In the genomic region with DNA sequence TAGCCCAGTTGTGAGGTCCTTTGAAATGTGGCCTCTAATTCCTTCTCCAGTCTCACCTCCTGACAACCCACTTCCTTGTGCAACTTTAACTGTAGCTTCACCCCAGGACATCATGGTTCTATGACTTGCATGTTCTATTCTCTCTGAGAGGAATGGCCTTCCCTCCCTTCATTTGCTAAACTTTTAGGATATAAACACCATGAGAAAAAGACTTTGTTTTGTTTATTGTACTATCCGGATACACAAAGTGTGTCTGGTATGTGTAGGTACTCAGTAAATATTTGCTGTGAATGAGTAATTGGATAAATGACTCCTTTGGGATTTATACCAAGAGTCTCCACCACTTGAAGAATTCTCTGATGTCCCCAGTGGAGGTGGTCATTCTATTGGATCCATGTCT, we compare ENCODE assay signal across 16 cellular contexts.
"Had no signal": no experiment of that assay in that cellular context is flagged by ENCODE, and none has a peak within 500 bp of the region (broad histone marks: within the 10 kb centered on the region; RNA-seq: fewer than 3 reads in every experiment).

No MANE protein-coding gene starts in this region.

- H3K9me3 ChIP-seq: ovary, right lobe of liver, testis had no signal

- DNase-seq: effector memory CD8-positive, alpha-beta T cell; erythroblast; heart right ventricle; islet precursor cell; mammary epithelial cell; naive thymus-derived CD8-positive, alpha-beta T cell; ovary; right lobe of liver; stimulated activated CD4-positive, alpha-beta T cell treated with anti-CD3 and anti-CD28 coated beads, Interleukin-2, amount 100 ng/mL, for 24 hours; stimulated activated CD4-positive, alpha-beta T cell treated with anti-CD3 and anti-CD28 coated beads, Interleukin-4, amount 100 ng/mL, for 4 hours; stimulated activated naive B cell treated with anti-CD40 and anti-IgM and Interleukin-4, amounts not matched to agents 10 μg/mL and 1 μg/mL and 100 μg/mL, for 72 hours; stimulated activated naive CD8-positive, alpha-beta T cell treated with anti-CD3 and anti-CD28 coated beads, Interleukin-15, amount 100 ng/mL, for 72 hours; testis; trophoblast cell had no signal

- H3K4me3 Mint-ChIP-seq: dendritic cell treated with granulocyte-macrophage colony-stimulating factor and Interleukin-4, amounts not matched to agents 40 ng/mL and 50 ng/mL, for 4 days; effector memory CD8-positive, alpha-beta T cell; naive thymus-derived CD8-positive, alpha-beta T cell; stimulated activated naive B cell treated with anti-CD40 and anti-IgM and Interleukin-4, amounts not matched to agents 10 μg/mL and 1 μg/mL and 100 μg/mL, for 72 hours; stimulated activated naive CD8-positive, alpha-beta T cell treated with anti-CD3 and anti-CD28 coated beads, Interleukin-15, amount 100 ng/mL, for 72 hours had no signal

- H3K27me3 ChIP-seq: heart right ventricle, ovary, right lobe of liver, testis had no signal

- H3K4me3 ChIP-seq: heart right ventricle, ovary, right lobe of liver, testis had no signal

- ATAC-seq: effector memory CD8-positive, alpha-beta T cell; heart right ventricle; left lobe of liver; naive thymus-derived CD8-positive, alpha-beta T cell; right lobe of liver; stimulated activated naive B cell treated with anti-CD40 and anti-IgM and Interleukin-4, amounts not matched to agents 10 μg/mL and 1 μg/mL and 100 μg/mL, for 72 hours; stimulated activated naive CD8-positive, alpha-beta T cell treated with anti-CD3 and anti-CD28 coated beads, Interleukin-15, amount 100 ng/mL, for 72 hours had no signal

- H3K27ac Mint-ChIP-seq: dendritic cell treated with granulocyte-macrophage colony-stimulating factor and Interleukin-4, amounts not matched to agents 40 ng/mL and 50 ng/mL, for 4 days; effector memory CD8-positive, alpha-beta T cell; naive thymus-derived CD8-positive, alpha-beta T cell; stimulated activated naive B cell treated with anti-CD40 and anti-IgM and Interleukin-4, amounts not matched to agents 10 μg/mL and 1 μg/mL and 100 μg/mL, for 72 hours; stimulated activated naive CD8-positive, alpha-beta T cell treated with anti-CD3 and anti-CD28 coated beads, Interleukin-15, amount 100 ng/mL, for 72 hours had no signal

- H3K36me3 ChIP-seq: heart right ventricle, ovary, right lobe of liver had no signal

- H3K27ac ChIP-seq: heart right ventricle, ovary, right lobe of liver, testis had no signal

- H3K36me3 Mint-ChIP-seq: naive thymus-derived CD8-positive, alpha-beta T cell; stimulated activated naive B cell treated with anti-CD40 and anti-IgM and Interleukin-4, amounts not matched to agents 10 μg/mL and 1 μg/mL and 100 μg/mL, for 72 hours had no signal

- H3K4me1 Mint-ChIP-seq: naive thymus-derived CD8-positive, alpha-beta T cell; stimulated activated naive B cell treated with anti-CD40 and anti-IgM and Interleukin-4, amounts not matched to agents 10 μg/mL and 1 μg/mL and 100 μg/mL, for 72 hours; stimulated activated naive CD8-positive, alpha-beta T cell treated with anti-CD3 and anti-CD28 coated beads, Interleukin-15, amount 100 ng/mL, for 72 hours had no signal
